11 cellular contexts compared by ENCODE assay signal in genomic region chr2:121018136-121019057, GRCh38.
DNase-seq lines count a peak whose midpoint lies in the region; FAIRE-seq and TF ChIP-seq lines count a peak whose summit lies in the region.
"Had no signal": no experiment of that assay in that cellular context is flagged by ENCODE, and none has a peak within 500 bp of the region (broad histone marks: within the 10 kb centered on the region; RNA-seq: fewer than 3 reads in every experiment).

No MANE protein-coding gene starts in this region.

- no peak overlapping the region for H3K27ac Mint-ChIP-seq in H9

- no peak overlapping the region for H3K18ac ChIP-seq in H9 (ENCODE audit: insufficient read length, low read depth, low read length)
- peak overlapping the region; percentile 71; the same call in 1 of the 2 replicates for H3K18ac ChIP-seq in H1 (ENCODE audit: extremely low read depth, low read length)

- no peak overlapping the region for H3K9ac ChIP-seq in H9 (ENCODE audit: extremely low read depth, insufficient read length, low read length)
- H3K9ac ChIP-seq in H1 (replicated peaks in 1 of 4; ENCODE audit: extremely low read depth in 1 of 4, low read depth in 3 of 4, low read length in 3 of 4): no peak overlapping the region; a peak in 1 of 7 replicates

- H2BK20ac ChIP-seq in H9 (ENCODE audit: low read depth, low read length, poor library complexity, severe bottlenecking) (no peak overlapping the region), H1 (ENCODE audit: low read length) (no peak overlapping the region)

- H3K27ac ChIP-seq in H9 (ENCODE audit: insufficient read length, low read depth, low read length) (no peak overlapping the region), H1 (ENCODE audit: low read depth, low read length) (no peak overlapping the region)
- H3K27ac ChIP-seq: RWPE1 had no signal

- no peaks in the 10 kb centered on the region for H3K36me3 Mint-ChIP-seq in H9 (ENCODE audit: insufficient read depth in 1 of 3, low read depth in 3 of 3)
- H3K36me3 Mint-ChIP-seq: brain had no signal

- H3K27me3 ChIP-seq in H9 (ENCODE audit: insufficient read depth, low read length): no peaks in the 10 kb centered on the region; the same call in 1 of the 2 replicates
- peaks cover 0 to 9% (median 5%) of the 10 kb centered on the region in 4 experiments; a peak in 4 of 7 replicates for H3K27me3 ChIP-seq in H1 (replicated peaks in 1 of 4; ENCODE audit: control insufficient read depth in 3 of 4, extremely low read depth in 1 of 4, insufficient read depth in 3 of 4, low read length in 3 of 4)
- H3K27me3 ChIP-seq in kidney epithelial cell (ENCODE audit: control insufficient read depth, insufficient read depth, low read length): no peaks in the 10 kb centered on the region

- H3K23ac ChIP-seq in H9 (ENCODE audit: insufficient read length, low read depth, low read length): no peak overlapping the region
- H3K23ac ChIP-seq in H1 (ENCODE audit: insufficient read length): no peak overlapping the region

- no peak for FAIRE-seq in H1 (lab: Jason Lieb, UNC)
- FAIRE-seq: small intestine had no signal

- H3K4me2 ChIP-seq in H9 (ENCODE audit: insufficient read depth, insufficient read length, low read length) (no peak overlapping the region), H1 (ENCODE audit: insufficient read depth in 1 of 2, low read depth in 2 of 2, low read length in 2 of 2) (peak overlapping the region; percentile 23 to 44)

- H3K36me3 ChIP-seq in H1 (ENCODE audit: control insufficient read depth in 2 of 4, insufficient read depth in 4 of 4, low read length in 3 of 4) (no peaks in the 10 kb centered on the region), kidney epithelial cell (ENCODE audit: control insufficient read depth, insufficient read depth, low read length) (no peaks in the 10 kb centered on the region)

- no peak overlapping the region for H3K4ac ChIP-seq in H9 (ENCODE audit: low read depth, low read length)
- H3K4ac ChIP-seq in H1 (replicated peaks; ENCODE audit: insufficient read length, low read depth, low read length): no peak overlapping the region

- POLR2A ChIA-PET in H1 (lab: Charles Lee; ENCODE audit: partially characterized antibody): interaction anchor here (1.1 to 3.6 kb wide), 4 partner anchors 9 to 57 kb away, joined by 3 to 24 read pairs (median 4); no protein-coding TSS in a partner anchor

- TF ChIP-seq POLR2A in H1 (IDR thresholded peaks at IDR 0.05; ENCODE audit: control extremely low read depth in 1 of 2, low read depth in 2 of 2, low read length in 2 of 2): peak in 1 of 2 experiments; percentile 38; a peak in 1 of 3 replicates

- no peak overlapping the region for H2AFZ ChIP-seq in H9 (ENCODE audit: low read length)
- H2AFZ ChIP-seq in H1 (ENCODE audit: low read length): peak overlapping the region; percentile 93; the same call in 1 of the 2 replicates

- no peaks in the 10 kb centered on the region for H3K4me1 ChIP-seq in H9 (ENCODE audit: insufficient read depth, low read length)
- H3K4me1 ChIP-seq in H1 (replicated peaks in 1 of 4; ENCODE audit: control insufficient read depth in 3 of 4, insufficient read depth in 4 of 4, low read length in 3 of 4): peaks cover 0 to 11% (median 10%) of the 10 kb centered on the region in 4 experiments; a peak in 6 of 7 replicates

- DNase-seq in H9 (peak; percentile 93), H1 (ENCODE audit: low read depth in 1 of 2, low spot score in 2 of 2) (peak; percentile 53 to 77), kidney epithelial cell (ENCODE audit: low read depth) (peak; percentile 2), retina (peak; percentile 91), CD1c-positive myeloid dendritic cell (ENCODE audit: extremely low spot score) (no peak), Kasumi-1 (lab: John Stamatoyannopoulos, UW) (no peak), HUDEP-2 (lab: John Stamatoyannopoulos, UW; ENCODE audit: unreplicated experiment in 76 of 76) (no peak)
- no peak for DNase-seq in stimulated activated CD4-positive, alpha-beta T cell treated with anti-CD3 and anti-CD28 coated beads, Interleukin-4, amount 100 ng/mL, for 1 hour

- H2BK15ac ChIP-seq in H9 (ENCODE audit: low read depth, low read length): no peak overlapping the region
- no peak overlapping the region for H2BK15ac ChIP-seq in H1 (ENCODE audit: low read length)

- CTCF ChIA-PET in H1 (lab: Charles Lee; ENCODE audit: partially characterized antibody): interaction anchor here (1.2 to 3.0 kb wide), 11 partner anchors 8 to 338 kb away, joined by 3 to 16 read pairs (median 6); no protein-coding TSS in a partner anchor

- H3K79me1 ChIP-seq in H9 (ENCODE audit: insufficient read depth, low read depth, low read length, poor library complexity, severe bottlenecking) (no peaks in the 10 kb centered on the region), H1 (ENCODE audit: low read depth, low read length) (no peaks in the 10 kb centered on the region)

- H3K4me3 ChIP-seq in H1 (ENCODE audit: extremely low read depth in 1 of 4, insufficient read depth in 2 of 4, low read depth in 3 of 4, low read length in 4 of 4) (peak overlapping the region in 1 of 4 experiments; percentile 33; a peak in 1 of 8 replicates), kidney epithelial cell (ENCODE audit: low read depth, low read length) (no peak overlapping the region)

- no peaks in the 10 kb centered on the region for H3K9me3 ChIP-seq in H9 (ENCODE audit: control insufficient read depth, low read depth, low read length)
- no peaks in the 10 kb centered on the region for H3K9me3 ChIP-seq in H1 (ENCODE audit: insufficient read depth in 2 of 2, low read depth in 1 of 2, low read length in 1 of 2)

- no peaks in the 10 kb centered on the region for H3K23me2 ChIP-seq in H9 (ENCODE audit: insufficient read length, low read depth, low read length, poor library complexity, severe bottlenecking)
- H3K23me2 ChIP-seq in H1 (ENCODE audit: low read depth, low read length): no peaks in the 10 kb centered on the region

- TF ChIP-seq EP300 in H1 (IDR thresholded peaks at IDR 0.05; ENCODE audit: borderline replicate concordance in 1 of 2, low read depth in 2 of 2, low read length in 2 of 2): no peak

- H3K56ac ChIP-seq in H9 (ENCODE audit: insufficient read length, low read depth, low read length) (no peak overlapping the region), H1 (replicated peaks; ENCODE audit: insufficient read length, low read depth, low read length) (no peak overlapping the region)

- peaks cover 6 to 21% of the 10 kb centered on the region in 2 experiments; a peak in 3 of 4 replicates for H3K4me1 Mint-ChIP-seq in H9

- H2AK5ac ChIP-seq in H9 (ENCODE audit: insufficient read length, low read length) (no peak overlapping the region), H1 (ENCODE audit: low read depth, low read length) (no peak overlapping the region)

- no CpG with 5 or more reads among the region's 45 CpGs for WGBS in H9 (ENCODE audit: extremely low coverage, insufficient read length, low lambda C conversion rate)
- WGBS in H1 (ENCODE audit: extremely low coverage in 1 of 2, insufficient coverage in 1 of 2, insufficient read length in 1 of 2, insufficient replicate concordance in 2 of 2, low coverage in 1 of 2, low lambda C conversion rate in 2 of 2, missing lambda C conversion rate in 1 of 2), 2 experiments: 73% methylated on average over 38 of the region's 45 CpGs; no CpG with 5 or more reads in 1 of the 2 experiments

- peaks cover 57% of the 10 kb centered on the region for H3K27me3 Mint-ChIP-seq in H9 (ENCODE audit: low read depth)
- H3K27me3 Mint-ChIP-seq: brain had no signal

- no peaks in the 10 kb centered on the region for H4K20me1 ChIP-seq in H9 (ENCODE audit: control insufficient read depth, insufficient read depth, insufficient read length)
- no peaks in the 10 kb centered on the region for H4K20me1 ChIP-seq in H1 (replicated peaks in 1 of 2; ENCODE audit: control insufficient read depth in 1 of 2, insufficient read depth in 2 of 2, low read length in 2 of 2)

- H3K4me3 Mint-ChIP-seq in H9: no peak overlapping the region
- H3K4me3 Mint-ChIP-seq: brain had no signal

- no peak overlapping the region for H4K8ac ChIP-seq in H9 (replicated peaks; ENCODE audit: insufficient read length, low read depth, low read length)
- H4K8ac ChIP-seq in H1 (ENCODE audit: extremely low read depth, insufficient read depth, low read length): peak overlapping the region; percentile 28; the same call in 1 of the 2 replicates

- H3T11ph ChIP-seq in H9 (ENCODE audit: low read length): no peak overlapping the region

- no peak overlapping the region for H3K14ac ChIP-seq in H9 (ENCODE audit: insufficient read depth, low read length)
- H3K14ac ChIP-seq in H1 (ENCODE audit: insufficient read length): no peak overlapping the region

- H3K79me2 ChIP-seq in H9 (ENCODE audit: insufficient read depth, low read length): no peaks in the 10 kb centered on the region
- H3K79me2 ChIP-seq in H1 (ENCODE audit: control insufficient read depth in 1 of 2, insufficient read depth in 2 of 2, low read length in 2 of 2): no peaks in the 10 kb centered on the region

- H2BK120ac ChIP-seq in H9 (ENCODE audit: low read depth, low read length, poor library complexity, severe bottlenecking) (no peak overlapping the region), H1 (replicated peaks; ENCODE audit: low read depth, low read length) (no peak overlapping the region)

- H2BK12ac ChIP-seq in H9 (ENCODE audit: insufficient read length, low read depth, low read length) (no peak overlapping the region), H1 (ENCODE audit: low read depth, low read length) (peak overlapping the region; percentile 55; the same call in 1 of the 2 replicates)

- 0 out of 5 replicates have a peak, but pooled peaks cover 0 to 2% of the 10 kb centered on the region in 2 experiments for H3K9me3 Mint-ChIP-seq in H9

- no peak for TF ChIP-seq RAD21 in H1 (IDR thresholded peaks at IDR 0.05 in 1 of 2, conservative IDR thresholded peaks at IDR 0.05 in 1 of 2; ENCODE audit: low read depth in 2 of 2, low read length in 2 of 2)

- no peak for TF ChIP-seq CTCF in H9 (conservative IDR thresholded peaks at IDR 0.05)
- TF ChIP-seq CTCF in H1 (IDR thresholded peaks at IDR 0.05; ENCODE audit: control extremely low read depth in 1 of 3, insufficient read depth in 1 of 3, low read depth in 1 of 3, low read length in 3 of 3): no peak
- no peak for TF ChIP-seq CTCF in kidney epithelial cell (IDR thresholded peaks at IDR 0.05; ENCODE audit: insufficient read depth, low read length, poor library complexity, severe bottlenecking)

- H4K5ac ChIP-seq in H9 (ENCODE audit: insufficient read length, low read depth, low read length): no peak overlapping the region
- H4K5ac ChIP-seq in H1 (ENCODE audit: insufficient read length, low read depth, low read length): peak overlapping the region; percentile 73

- H2BK5ac ChIP-seq in H9 (ENCODE audit: insufficient read length, low read length): no peak overlapping the region
- H2BK5ac ChIP-seq in H1 (ENCODE audit: low read depth, low read length): no peak overlapping the region; the same call in 1 of the 2 replicates

- H4K91ac ChIP-seq in H9 (ENCODE audit: insufficient read length, low read depth, low read length) (no peak overlapping the region), H1 (replicated peaks; ENCODE audit: insufficient read length, low read length) (peak overlapping the region; percentile 80)

TF ChIP-seq in H1, 55 proteins besides CTCF, POLR2A, EP300 and RAD21 (continues in another document):
- no peak; the same call in 1 of the 2 replicates for TF ChIP-seq TBP (IDR thresholded peaks at IDR 0.05; ENCODE audit: low read depth, low read length)
- TF ChIP-seq TCF12 (IDR thresholded peaks at IDR 0.05; ENCODE audit: low read depth, low read length): no peak
- TF ChIP-seq CHD1 (IDR thresholded peaks at IDR 0.05; ENCODE audit: low read depth, low read length): no peak

Comparison
In these comparisons a context has a peak if more than half of its experiments do, and no peak if none do; other contexts are left out.
1. DNase-seq: peak in H9 (single experiment), H1 (2 of 2), kidney epithelial cell (single experiment) and retina (single experiment); none in CD1c-positive myeloid dendritic cell (single experiment), Kasumi-1 (0 of 2), HUDEP-2 (0 of 76) and stimulated activated CD4-positive, alpha-beta T cell treated with anti-CD3 and anti-CD28 coated beads, Interleukin-4, amount 100 ng/mL, for 1 hour (single experiment).